In genomic region chr9:126203313-126203712, GRCh38 we compare ENCODE assay signal across 18 cellular contexts.
A peak's percentile ranks its signal among the peaks of the same experiment; 100 is the strongest.
DNase-seq lines count a peak whose midpoint lies in the region; FAIRE-seq and TF ChIP-seq lines count a peak whose summit lies in the region.
"Had no signal": no experiment of that assay in that cellular context is flagged by ENCODE, and none has a peak within 500 bp of the region (broad histone marks: within the 10 kb centered on the region; RNA-seq: fewer than 3 reads in every experiment).

No MANE protein-coding gene starts in this region.

- H3K9ac ChIP-seq in OCI-LY1 (ENCODE audit: low read length), result no peak overlapping the region

- H3K27ac ChIP-seq in AG04450 (ENCODE audit: low read depth, low read length) (no peak overlapping the region), OCI-LY1 (ENCODE audit: low read depth, low read length, poor library complexity, severe bottlenecking) (no peak overlapping the region), esophagus muscularis mucosa (replicated peaks in 1 of 4) (no peak overlapping the region), caudate nucleus (ENCODE audit: low read depth, low read length) (no peak overlapping the region), substantia nigra (ENCODE audit: low read depth, low read length, poor library complexity, severe bottlenecking) (no peak overlapping the region)
- H3K27ac ChIP-seq: thoracic aorta had no signal

- no peaks in the 10 kb centered on the region for H3F3A ChIP-seq in OCI-LY1 (ENCODE audit: insufficient read depth, low read length)

- FAIRE-seq in urothelium cell line (lab: Jason Lieb, UNC), result no peak
- FAIRE-seq: GM18507 had no signal

- POLR2A ChIA-PET in AG04450 (lab: Yijun Ruan, JAX), result no interaction called here

- no peaks in the 10 kb centered on the region for H3K36me3 ChIP-seq in OCI-LY1 (ENCODE audit: insufficient read depth, low read length)
- no peaks in the 10 kb centered on the region for H3K36me3 ChIP-seq in esophagus muscularis mucosa
- H3K36me3 ChIP-seq: thoracic aorta had no signal

- no peak for TF ChIP-seq POLR2A in esophagus muscularis mucosa (IDR thresholded peaks at IDR 0.05; ENCODE audit: low read depth)

- H3K4me2 ChIP-seq in OCI-LY1 (ENCODE audit: low read length), result no peak overlapping the region

- H3K4me3 ChIP-seq in AG04450 (ENCODE audit: low read depth, low read length) (no peak overlapping the region), GM12865 (ENCODE audit: low read depth, low read length) (no peak overlapping the region), OCI-LY1 (ENCODE audit: low read depth, low read length, poor library complexity, severe bottlenecking) (no peak overlapping the region), esophagus muscularis mucosa (no peak overlapping the region)
- H3K4me3 ChIP-seq: thoracic aorta had no signal

- H3K27me3 ChIP-seq in AG04450 (ENCODE audit: control insufficient read depth, insufficient read depth, low read length) (peaks cover 8% of the 10 kb centered on the region), OCI-LY1 (ENCODE audit: insufficient read depth, low read length) (no peaks in the 10 kb centered on the region), esophagus muscularis mucosa (peaks cover 0 to 20% (median 0%) of the 10 kb centered on the region in 4 donors)

- no peak for TF ChIP-seq EP300 in esophagus muscularis mucosa (IDR thresholded peaks at IDR 0.05)

- no peak for DNase-seq in AG04450 (ENCODE audit: low read depth, low spot score)
- no peak for DNase-seq in GM12865 (ENCODE audit: low read depth)
- DNase-seq in esophagus muscularis mucosa (ENCODE audit: extremely low spot score), result peak; percentile 68
- no peak for DNase-seq in caudate nucleus (lab: John Stamatoyannopoulos, UW)
- DNase-seq in substantia nigra (lab: John Stamatoyannopoulos, UW), result no peak
- no peak for DNase-seq in kidney tubule cell (ENCODE audit: low spot score)
- DNase-seq in urothelium cell line (ENCODE audit: low spot score), result no peak
- DNase-seq: activated naive CD4-positive, alpha-beta T cell treated with anti-CD3 and anti-CD28 coated beads for 36 hours; AML-193; effector memory CD4-positive, alpha-beta T cell; GOT3; KG1; NCI-H2029; NCI-H748 treated with DMSO at 0.1 percent for 48 hours; SHP77 treated with DMSO at 0.1 percent for 48 hours had no signal

- intact Hi-C loops in esophagus muscularis mucosa (cut with DNase I), result no loop called here

- CTCF ChIA-PET in AG04450 (lab: Charles Lee), result interaction anchor here (0.7 kb wide), 1 partner anchor 121 kb away, joined by 3 read pairs; no protein-coding TSS in a partner anchor

- H4K20me1 ChIP-seq in OCI-LY1 (ENCODE audit: insufficient read depth, low read length), result no peaks in the 10 kb centered on the region

- H3K9me3 ChIP-seq in AG04450 (ENCODE audit: control insufficient read depth, insufficient read depth, low read length) (no peaks in the 10 kb centered on the region; the same call in 1 of the 2 replicates), OCI-LY1 (ENCODE audit: low read length) (no peaks in the 10 kb centered on the region), esophagus muscularis mucosa (peaks cover 0 to 4% (median 2%) of the 10 kb centered on the region in 4 donors)
- H3K9me3 ChIP-seq: thoracic aorta had no signal

- H3K9me2 ChIP-seq in OCI-LY1 (ENCODE audit: low read depth, low read length), result no peaks in the 10 kb centered on the region

- no peak overlapping the region for H2AFZ ChIP-seq in OCI-LY1 (ENCODE audit: low read length)

- WGBS in esophagus muscularis mucosa, result 89% methylated on average over 5 of the region's 5 CpGs

- H3K4me1 ChIP-seq in OCI-LY1 (ENCODE audit: insufficient read depth, low read length, severe bottlenecking) (no peaks in the 10 kb centered on the region), esophagus muscularis mucosa (no peaks in the 10 kb centered on the region)

- H3K79me2 ChIP-seq in OCI-LY1 (ENCODE audit: insufficient read depth, low read length), result no peaks in the 10 kb centered on the region

- 0 out of 2 replicates have a peak, but pooled peaks have one; percentile 5 for TF ChIP-seq CTCF in AG04450 (IDR thresholded peaks at IDR 0.05; ENCODE audit: low read depth, low read length)
- peak; percentile 29 for TF ChIP-seq CTCF in GM12865 (IDR thresholded peaks at IDR 0.05; ENCODE audit: insufficient read depth, low read depth, low read length, missing control alignments)
- peak; percentile 44 for TF ChIP-seq CTCF in OCI-LY1 (IDR thresholded peaks at IDR 0.05; ENCODE audit: low read length)
- TF ChIP-seq CTCF in esophagus muscularis mucosa (IDR thresholded peaks at IDR 0.05), result no peak

Comparison
In these comparisons a context has a peak if more than half of its experiments do, and no peak if none do; other contexts are left out.
1. CTCF ChIP-seq: peak in AG04450 (single experiment), GM12865 (single experiment) and OCI-LY1 (single experiment); none in esophagus muscularis mucosa (0 of 3).